Comparison of ENCODE assay signal across 13 cellular contexts in the genomic region with DNA sequence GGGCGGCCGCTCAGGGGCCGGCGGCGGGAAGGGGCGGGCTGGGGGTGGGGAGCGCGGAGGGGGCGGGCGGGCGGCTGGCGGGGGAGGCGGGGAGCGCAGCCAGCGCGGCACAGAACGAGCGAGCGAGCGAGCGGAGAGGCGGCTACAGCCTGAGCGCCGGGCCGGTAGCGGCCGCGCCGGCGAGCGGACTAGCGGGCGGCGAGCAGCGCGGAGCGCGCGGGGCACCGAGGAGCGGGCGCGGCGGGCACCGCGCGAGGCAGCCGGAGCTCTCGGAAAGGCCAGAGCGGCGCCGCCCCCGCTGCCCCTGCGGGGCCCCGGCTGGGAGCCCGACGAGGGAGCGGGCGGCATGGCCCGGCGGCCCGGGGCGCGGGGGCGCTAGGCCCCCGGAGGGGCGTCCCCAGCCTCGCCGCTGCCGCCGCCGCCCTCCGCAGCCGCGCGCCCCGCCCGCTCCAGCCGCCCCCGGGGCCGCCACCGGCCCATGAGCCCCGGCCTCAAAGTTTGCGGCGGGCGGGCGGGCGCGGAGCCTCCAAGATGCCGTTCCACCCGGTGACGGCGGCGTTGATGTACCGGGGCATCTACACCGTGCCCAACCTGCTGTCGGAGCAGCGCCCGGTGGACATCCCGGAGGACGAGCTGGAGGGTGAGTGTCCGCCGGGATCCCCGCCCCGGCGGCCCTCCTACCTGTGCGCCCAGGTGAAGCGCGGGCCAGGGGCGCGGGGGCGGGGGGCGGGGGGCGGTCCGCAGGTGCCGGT. TPM values are rescaled to one million over a fixed set of nuclear protein-coding genes. Genes with fewer than 3 reads are reported as not detected.
DNase-seq lines count a peak whose midpoint lies in the region; ATAC-seq, FAIRE-seq and TF ChIP-seq lines count a peak whose summit lies in the region.
"Had no signal": no experiment of that assay in that cellular context is flagged by ENCODE, and none has a peak within 500 bp of the region (broad histone marks: within the 10 kb centered on the region; RNA-seq: fewer than 3 reads in every experiment).

Gene CABP7 (plus strand): TSS at position 110 of the 752 bp plus-strand sequence. CDS start 422 bp downstream, at position 532.

- TF ChIP-seq CTCF in Calu3 (IDR thresholded peaks at IDR 0.05; ENCODE audit: unreplicated experiment): no peak
- TF ChIP-seq CTCF in D721Med (IDR thresholded peaks at IDR 0.05; ENCODE audit: insufficient read depth, missing control alignments): no peak

- no peak within 1 kb of the TSS for H2BK120ac ChIP-seq in mesenchymal stem cell (ENCODE audit: low read depth, low read length)

- no peak within 1 kb of the TSS for H3K27ac Mint-ChIP-seq in Calu3 (ENCODE audit: unreplicated experiment)
- H3K27ac Mint-ChIP-seq in activated naive CD8-positive, alpha-beta T cell treated with anti-CD3 and anti-CD28 coated beads, Interleukin-2, amount 10 ng/mL, durations not matched to agents 7 days and 5 days: no peak within 1 kb of the TSS

- H4K20me1 ChIP-seq in BLaER1: peaks cover 73% of the 10 kb centered on the region; the same call in 1 of the 2 replicates

- H4K91ac ChIP-seq in mesenchymal stem cell (ENCODE audit: low read length): no peak within 1 kb of the TSS

- no peak within 1 kb of the TSS for H3K18ac ChIP-seq in mesenchymal stem cell (ENCODE audit: low read depth in 1 of 2, low read length in 2 of 2)

- H3K79me1 ChIP-seq in mesenchymal stem cell (replicated peaks; ENCODE audit: low read length, poor library complexity, severe bottlenecking): no peaks in the 10 kb centered on the region

- no peak within 1 kb of the TSS for H3K27ac ChIP-seq in BLaER1
- no peak within 1 kb of the TSS for H3K27ac ChIP-seq in mesenchymal stem cell (ENCODE audit: low read length, poor library complexity, severe bottlenecking)

- no peaks in the 10 kb centered on the region for H3K9me3 ChIP-seq in BLaER1
- no peaks in the 10 kb centered on the region for H3K9me3 ChIP-seq in mesenchymal stem cell (ENCODE audit: control insufficient read depth, low read length)

- no peak within 1 kb of the TSS for H4K8ac ChIP-seq in mesenchymal stem cell (ENCODE audit: low read length)

- peaks cover 95% of the 10 kb centered on the region for H3K27me3 ChIP-seq in BLaER1
- H3K27me3 ChIP-seq in mesenchymal stem cell (ENCODE audit: control insufficient read depth in 1 of 2, insufficient read depth in 1 of 2, low read length in 2 of 2): peaks cover 71 to 92% of the 10 kb centered on the region in 2 experiments

- no peak for FAIRE-seq in D721Med (lab: Jason Lieb, UNC)
- FAIRE-seq: GM19239 had no signal

- 3% methylated on average over 23 of the region's 116 CpGs for WGBS in mesenchymal stem cell

- H3K4me1 Mint-ChIP-seq in Calu3 (ENCODE audit: low read depth, unreplicated experiment): peaks cover 16% of the 10 kb centered on the region
- H3K4me1 Mint-ChIP-seq in activated naive CD8-positive, alpha-beta T cell treated with anti-CD3 and anti-CD28 coated beads, Interleukin-2, amount 10 ng/mL, durations not matched to agents 7 days and 5 days: no peaks in the 10 kb centered on the region

- DNase-seq in Calu3 (no peak), mesenchymal stem cell (no peak), D721Med (ENCODE audit: insufficient read length, low spot score) (no peak)
- no peak for DNase-seq in activated naive CD8-positive, alpha-beta T cell treated with anti-CD3 and anti-CD28 coated beads, Interleukin-2, amount 10 ng/mL, durations not matched to agents 7 days and 5 days
- DNase-seq: effector CD8-positive, alpha-beta T cell; GDM1; NCI-H187 treated with DMSO at 0.1 percent for 48 hours; posterior cingulate gyrus had no signal

- CTCF ChIA-PET in Calu3 (lab: Charles Lee): no interaction called here

- H3K14ac ChIP-seq in mesenchymal stem cell (ENCODE audit: low read length in 2 of 2): no peak within 1 kb of the TSS

- no peaks in the 10 kb centered on the region for H3K9me3 Mint-ChIP-seq in Calu3 (ENCODE audit: low read depth, unreplicated experiment)
- no peaks in the 10 kb centered on the region for H3K9me3 Mint-ChIP-seq in activated naive CD8-positive, alpha-beta T cell treated with anti-CD3 and anti-CD28 coated beads, Interleukin-2, amount 10 ng/mL, durations not matched to agents 7 days and 5 days

- H3K4me2 ChIP-seq in BLaER1: peak within 1 kb of the TSS; percentile 75
- peak within 1 kb of the TSS; percentile 59 for H3K4me2 ChIP-seq in mesenchymal stem cell (ENCODE audit: low read length, poor library complexity, severe bottlenecking)

- no peak within 1 kb of the TSS for H2BK15ac ChIP-seq in mesenchymal stem cell (ENCODE audit: low read depth, poor library complexity, severe bottlenecking)

- H3K9ac ChIP-seq in BLaER1 (no peak within 1 kb of the TSS), mesenchymal stem cell (ENCODE audit: low read length) (no peak within 1 kb of the TSS)

- no peaks in the 10 kb centered on the region for H3K36me3 ChIP-seq in BLaER1
- no peaks in the 10 kb centered on the region for H3K36me3 ChIP-seq in mesenchymal stem cell (ENCODE audit: control insufficient read depth in 1 of 2, insufficient read depth in 2 of 2, low read depth in 1 of 2, low read length in 2 of 2)

- POLR2A ChIA-PET in activated naive CD8-positive, alpha-beta T cell treated with anti-CD3 and anti-CD28 coated beads, Interleukin-2, amount 10 ng/mL, durations not matched to agents 7 days and 5 days (lab: Charles Lee): no interaction called here

- H3K4me3 ChIP-seq in BLaER1 (peak within 1 kb of the TSS; percentile 59), mesenchymal stem cell (ENCODE audit: insufficient read depth in 1 of 2, low read depth in 1 of 2, low read length in 2 of 2) (peak within 1 kb of the TSS in 1 of 2 experiments; percentile 15)

- BruUV-seq in Calu3 (replicated peaks; lab: Mats Ljungman, UMichigan): no TSS peak

- H3K4me3 Mint-ChIP-seq in Calu3 (ENCODE audit: low read depth, unreplicated experiment): peak within 1 kb of the TSS; percentile 25
- H3K4me3 Mint-ChIP-seq in activated naive CD8-positive, alpha-beta T cell treated with anti-CD3 and anti-CD28 coated beads, Interleukin-2, amount 10 ng/mL, durations not matched to agents 7 days and 5 days: peak within 1 kb of the TSS; percentile 45

- peaks cover 25% of the 10 kb centered on the region for H3K36me3 Mint-ChIP-seq in Calu3 (ENCODE audit: insufficient read depth, unreplicated experiment)
- no peaks in the 10 kb centered on the region for H3K36me3 Mint-ChIP-seq in activated naive CD8-positive, alpha-beta T cell treated with anti-CD3 and anti-CD28 coated beads, Interleukin-2, amount 10 ng/mL, durations not matched to agents 7 days and 5 days

- peaks cover 84% of the 10 kb centered on the region for H3K27me3 Mint-ChIP-seq in Calu3 (ENCODE audit: unreplicated experiment)
- H3K27me3 Mint-ChIP-seq in activated naive CD8-positive, alpha-beta T cell treated with anti-CD3 and anti-CD28 coated beads, Interleukin-2, amount 10 ng/mL, durations not matched to agents 7 days and 5 days: peaks cover 44% of the 10 kb centered on the region

- peak within 1 kb of the TSS in 1 of 2 experiments; percentile 72 for H3K23ac ChIP-seq in mesenchymal stem cell (ENCODE audit: low read length in 2 of 2)

- H2BK12ac ChIP-seq in mesenchymal stem cell (ENCODE audit: low read length in 2 of 2): no peak within 1 kb of the TSS

- no peak within 1 kb of the TSS for H2AK5ac ChIP-seq in mesenchymal stem cell (ENCODE audit: low read length, severe bottlenecking)

- no peak within 1 kb of the TSS for H3K4ac ChIP-seq in mesenchymal stem cell (ENCODE audit: low read depth in 1 of 2, low read length in 2 of 2)

- H2AFZ ChIP-seq in mesenchymal stem cell (ENCODE audit: low read depth, low read length): no peak within 1 kb of the TSS

- no peak for ATAC-seq in activated naive CD8-positive, alpha-beta T cell treated with anti-CD3 and anti-CD28 coated beads, Interleukin-2, amount 10 ng/mL, durations not matched to agents 7 days and 5 days (ENCODE audit: low read depth)
- ATAC-seq in HG02852 (IDR thresholded peaks at IDR 0.05; ENCODE audit: unreplicated experiment) (no peak), HG03097 (IDR thresholded peaks at IDR 0.05; ENCODE audit: low FRiP score, unreplicated experiment) (no peak)

- intact Hi-C loops in Calu3 (cut with micrococcal nuclease; ENCODE audit: unreplicated experiment): no loop called here

- no peak within 1 kb of the TSS for H2BK5ac ChIP-seq in mesenchymal stem cell (ENCODE audit: low read depth, low read length, poor library complexity, severe bottlenecking)

- H3K4me1 ChIP-seq in BLaER1 (0 out of 2 replicates have a peak, but pooled peaks cover 4% of the 10 kb centered on the region), mesenchymal stem cell (ENCODE audit: control insufficient read depth, insufficient read depth, low read depth, low read length) (peaks cover 18% of the 10 kb centered on the region)

RNA-seq across cellular contexts. Expression of gene CABP7, which starts in this region (rescaled TPM):
- total RNA-seq in Calu3 (2022): not detected in 2 replicates
- total RNA-seq in activated naive CD8-positive, alpha-beta T cell treated with anti-CD3 and anti-CD28 coated beads, Interleukin-2, amount 10 ng/mL, durations not matched to agents 7 days and 5 days: under 1 TPM in 1 of 2 experiments, not detected in 1; 0.09 TPM
- not detected for polyA plus RNA-seq in mesenchymal stem cell (2013, experiment 1 of 2)
- polyA plus RNA-seq in mesenchymal stem cell (2013, experiment 2 of 2): not detected
- total RNA-seq: SK-MEL-5 had no signal
